16 cellular contexts compared by ENCODE assay signal in the genomic region with DNA sequence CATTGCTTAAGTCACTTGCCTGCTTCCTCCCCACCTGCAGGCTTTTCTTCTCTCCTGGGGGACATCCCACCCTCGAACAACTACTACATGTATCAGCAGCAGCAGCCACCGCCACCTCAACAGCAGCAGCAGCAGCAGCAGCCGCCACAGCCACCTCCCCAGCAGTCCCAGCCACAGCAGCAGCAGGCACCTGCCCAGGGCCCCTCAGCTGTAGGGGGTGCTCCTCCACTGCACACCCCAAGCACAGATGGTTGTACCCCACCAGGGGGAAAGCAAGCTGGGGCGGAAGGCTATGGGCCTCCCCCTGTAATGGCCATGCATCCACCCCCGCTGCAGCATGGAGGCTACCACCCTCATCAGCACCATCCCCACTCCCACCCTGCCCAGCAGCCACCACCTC. TPM values are rescaled to one million over a fixed set of nuclear protein-coding genes. Genes with fewer than 3 reads are reported as not detected.
DNase-seq lines count a peak whose midpoint lies in the region; ATAC-seq and TF ChIP-seq lines count a peak whose summit lies in the region.
"Had no signal": no experiment of that assay in that cellular context is flagged by ENCODE, and none has a peak within 500 bp of the region (broad histone marks: within the 10 kb centered on the region; RNA-seq: fewer than 3 reads in every experiment).

No MANE protein-coding gene starts in this region.

- no peak overlapping the region for H3K4me2 ChIP-seq in neuronal stem cell (ENCODE audit: insufficient read depth, low read length, poor library complexity, severe bottlenecking)
- H3K4me2 ChIP-seq: BLaER1 had no signal

- H3K36me3 Mint-ChIP-seq in activated CD8-positive, alpha-beta T cell treated with anti-CD3 and anti-CD28 coated beads for 36 hours (ENCODE audit: low read depth): peaks cover 54% of the 10 kb centered on the region
- peaks cover 69% of the 10 kb centered on the region for H3K36me3 Mint-ChIP-seq in activated CD8-positive, alpha-beta T cell treated with anti-CD3 and anti-CD28 coated beads, Interleukin-2, amount 10 ng/mL, durations not matched to agents 7 days and 5 days (ENCODE audit: low read depth)
- peaks cover 85% of the 10 kb centered on the region for H3K36me3 Mint-ChIP-seq in effector memory CD8-positive, alpha-beta T cell (ENCODE audit: insufficient read depth)

- H2BK12ac ChIP-seq in neuronal stem cell (ENCODE audit: low read length): no peak overlapping the region

- H3K9me3 Mint-ChIP-seq in activated CD8-positive, alpha-beta T cell treated with anti-CD3 and anti-CD28 coated beads for 36 hours: no peaks in the 10 kb centered on the region
- H3K9me3 Mint-ChIP-seq in activated CD8-positive, alpha-beta T cell treated with anti-CD3 and anti-CD28 coated beads, Interleukin-2, amount 10 ng/mL, durations not matched to agents 7 days and 5 days (ENCODE audit: insufficient read depth): no peaks in the 10 kb centered on the region
- H3K9me3 Mint-ChIP-seq in stimulated activated naive CD8-positive, alpha-beta T cell treated with anti-CD3 and anti-CD28 coated beads, Interleukin-15, amount 100 ng/mL, for 72 hours: no peaks in the 10 kb centered on the region
- no peaks in the 10 kb centered on the region for H3K9me3 Mint-ChIP-seq in effector memory CD8-positive, alpha-beta T cell
- H3K9me3 Mint-ChIP-seq: CD8-positive, alpha-beta memory T cell had no signal

- H3K23ac ChIP-seq in neuronal stem cell (ENCODE audit: low read depth, low read length, poor library complexity): no peak overlapping the region

- WGBS in neuronal stem cell (ENCODE audit: extremely low coverage in 2 of 2, insufficient read length in 2 of 2, insufficient replicate concordance in 1 of 2), 2 donors: no CpG with 5 or more reads among the region's 5 CpGs

- peaks cover 15% of the 10 kb centered on the region for H3K4me1 Mint-ChIP-seq in activated CD8-positive, alpha-beta T cell treated with anti-CD3 and anti-CD28 coated beads for 36 hours (ENCODE audit: low read depth)
- H3K4me1 Mint-ChIP-seq in activated CD8-positive, alpha-beta T cell treated with anti-CD3 and anti-CD28 coated beads, Interleukin-2, amount 10 ng/mL, durations not matched to agents 7 days and 5 days (ENCODE audit: low read depth): peaks cover 9% of the 10 kb centered on the region
- peaks cover 11% of the 10 kb centered on the region for H3K4me1 Mint-ChIP-seq in stimulated activated naive CD8-positive, alpha-beta T cell treated with anti-CD3 and anti-CD28 coated beads, Interleukin-15, amount 100 ng/mL, for 72 hours
- H3K4me1 Mint-ChIP-seq in effector memory CD8-positive, alpha-beta T cell (ENCODE audit: low read depth in 2 of 2): peaks cover 3 to 8% of the 10 kb centered on the region in 2 donors

- CTCF ChIA-PET in activated CD8-positive, alpha-beta T cell treated with anti-CD3 and anti-CD28 coated beads for 36 hours (lab: Charles Lee): interaction anchor here (13.1 kb wide), 1 partner anchor 30 kb away, joined by 269 read pairs; the partner anchor contains the start of gene NECAP1
- CTCF ChIA-PET in activated CD8-positive, alpha-beta T cell treated with anti-CD3 and anti-CD28 coated beads, Interleukin-2, amount 10 ng/mL, durations not matched to agents 7 days and 5 days (lab: Charles Lee): interaction anchor here (0.5 to 1.6 kb wide), 6 partner anchors 10 to 40 kb away, joined by 3 to 8 read pairs (median 3); no protein-coding TSS in a partner anchor

- H3K27ac Mint-ChIP-seq in activated CD8-positive, alpha-beta T cell treated with anti-CD3 and anti-CD28 coated beads for 36 hours: peak overlapping the region; percentile 1
- no peak overlapping the region for H3K27ac Mint-ChIP-seq in activated CD8-positive, alpha-beta T cell treated with anti-CD3 and anti-CD28 coated beads, Interleukin-2, amount 10 ng/mL, durations not matched to agents 7 days and 5 days
- no peak overlapping the region for H3K27ac Mint-ChIP-seq in stimulated activated naive CD8-positive, alpha-beta T cell treated with anti-CD3 and anti-CD28 coated beads, Interleukin-15, amount 100 ng/mL, for 72 hours
- H3K27ac Mint-ChIP-seq in effector memory CD8-positive, alpha-beta T cell: peak overlapping the region in 1 of 2 donors; percentile 59

- no peak overlapping the region for H3K27ac ChIP-seq in neuronal stem cell (replicated peaks; ENCODE audit: low read length)
- H3K27ac ChIP-seq: BLaER1, HL-60 had no signal

- H2BK15ac ChIP-seq in neuronal stem cell (ENCODE audit: low read length): no peak overlapping the region

- no peak overlapping the region for H3K18ac ChIP-seq in neuronal stem cell (ENCODE audit: low read length)

- no peak overlapping the region for H4K8ac ChIP-seq in neuronal stem cell (ENCODE audit: low read depth, low read length)

- no peak overlapping the region for H3K4me3 ChIP-seq in neuronal stem cell (ENCODE audit: low read length in 2 of 2)
- H3K4me3 ChIP-seq: BLaER1 had no signal

- DNase-seq in activated CD8-positive, alpha-beta T cell treated with anti-CD3 and anti-CD28 coated beads for 36 hours: no peak
- no peak for DNase-seq in activated CD8-positive, alpha-beta T cell treated with anti-CD3 and anti-CD28 coated beads, Interleukin-2, amount 10 ng/mL, durations not matched to agents 7 days and 5 days
- no peak for DNase-seq in stimulated activated naive CD8-positive, alpha-beta T cell treated with anti-CD3 and anti-CD28 coated beads, Interleukin-15, amount 100 ng/mL, for 72 hours
- DNase-seq in stimulated activated naive CD8-positive, alpha-beta T cell treated with anti-CD3 and anti-CD28 coated beads, Interleukin-15, Interleukin-2, amounts not matched to agents 100 U/mL and 50 U/mL, for 24 hours: no peak
- DNase-seq in neuronal stem cell (ENCODE audit: low spot score): no peak
- no peak for DNase-seq in effector memory CD8-positive, alpha-beta T cell
- no peak for DNase-seq in GM19238 (ENCODE audit: insufficient read length, low spot score)
- DNase-seq: 8988T; AML-193; Caco-2; CD8-positive, alpha-beta memory T cell; DND-41; GDM1; HCEC 1CT had no signal

- POLR2A ChIA-PET in activated CD8-positive, alpha-beta T cell treated with anti-CD3 and anti-CD28 coated beads for 36 hours (lab: Charles Lee): no interaction called here
- POLR2A ChIA-PET in activated CD8-positive, alpha-beta T cell treated with anti-CD3 and anti-CD28 coated beads, Interleukin-2, amount 10 ng/mL, durations not matched to agents 7 days and 5 days (lab: Charles Lee): no interaction called here

- no peaks in the 10 kb centered on the region for H3K9me3 ChIP-seq in neuronal stem cell (replicated peaks in 1 of 2; ENCODE audit: control insufficient read depth in 2 of 2, insufficient read depth in 1 of 2, low read depth in 1 of 2, low read length in 2 of 2)
- H3K9me3 ChIP-seq: BLaER1, Caco-2 had no signal

- no peaks in the 10 kb centered on the region for H3K79me1 ChIP-seq in neuronal stem cell (ENCODE audit: low read depth, low read length)

- intact Hi-C loops in activated CD8-positive, alpha-beta T cell treated with anti-CD3 and anti-CD28 coated beads for 36 hours (cut with micrococcal nuclease): no loop called here

- no peaks in the 10 kb centered on the region for H3K27me3 ChIP-seq in neuronal stem cell (ENCODE audit: control insufficient read depth in 3 of 3, insufficient read depth in 3 of 3, low read depth in 1 of 3, low read length in 3 of 3)
- H3K27me3 ChIP-seq: BLaER1 had no signal

- no peak overlapping the region for H3K9ac ChIP-seq in neuronal stem cell (ENCODE audit: low read depth, low read length, poor library complexity)
- H3K9ac ChIP-seq: BLaER1 had no signal

- no peak for ATAC-seq in activated CD8-positive, alpha-beta T cell treated with anti-CD3 and anti-CD28 coated beads for 36 hours
- no peak for ATAC-seq in activated CD8-positive, alpha-beta T cell treated with anti-CD3 and anti-CD28 coated beads, Interleukin-2, amount 10 ng/mL, durations not matched to agents 7 days and 5 days
- peak; percentile 42 for ATAC-seq in stimulated activated naive CD8-positive, alpha-beta T cell treated with anti-CD3 and anti-CD28 coated beads, Interleukin-15, amount 100 ng/mL, for 72 hours
- no peak for ATAC-seq in stimulated activated naive CD8-positive, alpha-beta T cell treated with anti-CD3 and anti-CD28 coated beads, Interleukin-15, Interleukin-2, amounts not matched to agents 100 U/mL and 50 U/mL, for 24 hours
- no peak for ATAC-seq in effector memory CD8-positive, alpha-beta T cell (replicated peaks)

- peaks cover 22 to 81% of the 10 kb centered on the region in 2 donors for H3K36me3 ChIP-seq in neuronal stem cell (replicated peaks in 1 of 2; ENCODE audit: control insufficient read depth in 2 of 2, insufficient read depth in 2 of 2, low read length in 2 of 2)

- no peak overlapping the region for H3K4ac ChIP-seq in neuronal stem cell (ENCODE audit: low read length)

- no peak overlapping the region for H2BK120ac ChIP-seq in neuronal stem cell (ENCODE audit: low read depth, low read length)

- no peak overlapping the region for H3K14ac ChIP-seq in neuronal stem cell (ENCODE audit: low read length)

- H2AFZ ChIP-seq in neuronal stem cell (ENCODE audit: low read length): no peak overlapping the region

- H2AK5ac ChIP-seq in neuronal stem cell (ENCODE audit: low read depth, low read length): no peak overlapping the region

- H4K91ac ChIP-seq in neuronal stem cell (ENCODE audit: low read depth, low read length, poor library complexity): no peak overlapping the region

- H2BK5ac ChIP-seq in neuronal stem cell (ENCODE audit: low read length): peak overlapping the region; percentile 47

- H3K27me3 Mint-ChIP-seq in activated CD8-positive, alpha-beta T cell treated with anti-CD3 and anti-CD28 coated beads for 36 hours: no peaks in the 10 kb centered on the region
- no peaks in the 10 kb centered on the region for H3K27me3 Mint-ChIP-seq in activated CD8-positive, alpha-beta T cell treated with anti-CD3 and anti-CD28 coated beads, Interleukin-2, amount 10 ng/mL, durations not matched to agents 7 days and 5 days (ENCODE audit: low read depth)
- no peaks in the 10 kb centered on the region for H3K27me3 Mint-ChIP-seq in stimulated activated naive CD8-positive, alpha-beta T cell treated with anti-CD3 and anti-CD28 coated beads, Interleukin-15, amount 100 ng/mL, for 72 hours
- no peaks in the 10 kb centered on the region for H3K27me3 Mint-ChIP-seq in effector memory CD8-positive, alpha-beta T cell
- H3K27me3 Mint-ChIP-seq: CD8-positive, alpha-beta memory T cell had no signal

- no peak overlapping the region for H3K4me3 Mint-ChIP-seq in activated CD8-positive, alpha-beta T cell treated with anti-CD3 and anti-CD28 coated beads for 36 hours
- no peak overlapping the region for H3K4me3 Mint-ChIP-seq in activated CD8-positive, alpha-beta T cell treated with anti-CD3 and anti-CD28 coated beads, Interleukin-2, amount 10 ng/mL, durations not matched to agents 7 days and 5 days
- H3K4me3 Mint-ChIP-seq in stimulated activated naive CD8-positive, alpha-beta T cell treated with anti-CD3 and anti-CD28 coated beads, Interleukin-15, amount 100 ng/mL, for 72 hours: no peak overlapping the region
- H3K4me3 Mint-ChIP-seq in effector memory CD8-positive, alpha-beta T cell: no peak overlapping the region
- H3K4me3 Mint-ChIP-seq: CD8-positive, alpha-beta memory T cell had no signal

- TF ChIP-seq CTCF in activated CD8-positive, alpha-beta T cell treated with anti-CD3 and anti-CD28 coated beads for 36 hours (IDR thresholded peaks at IDR 0.05): no peak

- H3K4me1 ChIP-seq in neuronal stem cell (ENCODE audit: control insufficient read depth in 2 of 2, insufficient read depth in 1 of 2, low read depth in 1 of 2, low read length in 2 of 2): no peaks in the 10 kb centered on the region
- H3K4me1 ChIP-seq: Caco-2 had no signal

RNA-seq across cellular contexts. Expression of gene FOXJ2, which starts 15.3 kb away (rescaled TPM):
- total RNA-seq in activated CD8-positive, alpha-beta T cell treated with anti-CD3 and anti-CD28 coated beads for 36 hours: 10 to 100 TPM; 11.1 to 12.8 TPM
- total RNA-seq in activated CD8-positive, alpha-beta T cell treated with anti-CD3 and anti-CD28 coated beads, Interleukin-2, amount 10 ng/mL, durations not matched to agents 7 days and 5 days: 10 to 100 TPM; 16.9 to 17.1 TPM
- polyA plus RNA-seq in neuronal stem cell (2013, experiment 1 of 2): 7.9 TPM
- 8.3 TPM for polyA plus RNA-seq in neuronal stem cell (2013, experiment 2 of 2)

RNA-seq across cellular contexts. Expression of gene C3AR1, which starts 18.3 kb away (rescaled TPM):
- total RNA-seq in activated CD8-positive, alpha-beta T cell treated with anti-CD3 and anti-CD28 coated beads for 36 hours: 1 to 10 TPM; 1.1 to 1.4 TPM
- 1 to 10 TPM; 8.8 to 9.1 TPM for total RNA-seq in activated CD8-positive, alpha-beta T cell treated with anti-CD3 and anti-CD28 coated beads, Interleukin-2, amount 10 ng/mL, durations not matched to agents 7 days and 5 days
- not detected for polyA plus RNA-seq in neuronal stem cell (2013, experiment 1 of 2)
- not detected for polyA plus RNA-seq in neuronal stem cell (2013, experiment 2 of 2)
- total RNA-seq: Caco-2 had no signal

RNA-seq across cellular contexts. Expression of gene NECAP1, which starts 34.2 kb away (rescaled TPM):
- 10 to 100 TPM; 26.7 to 29.6 TPM for total RNA-seq in activated CD8-positive, alpha-beta T cell treated with anti-CD3 and anti-CD28 coated beads for 36 hours
- total RNA-seq in activated CD8-positive, alpha-beta T cell treated with anti-CD3 and anti-CD28 coated beads, Interleukin-2, amount 10 ng/mL, durations not matched to agents 7 days and 5 days: 10 to 100 TPM; 31.9 to 34.3 TPM
- polyA plus RNA-seq in neuronal stem cell (2013, experiment 1 of 2): 14.3 TPM
- polyA plus RNA-seq in neuronal stem cell (2013, experiment 2 of 2): 14.5 TPM

Comparison
In these comparisons a context has a peak if more than half of its experiments do, and no peak if none do; other contexts are left out.
1. RNA of gene C3AR1, which starts 18.3 kb away (total RNA-seq): 8.8 to 9.1 TPM in activated CD8-positive, alpha-beta T cell treated with anti-CD3 and anti-CD28 coated beads, Interleukin-2, amount 10 ng/mL, durations not matched to agents 7 days and 5 days; 1.1 to 1.4 TPM in activated CD8-positive, alpha-beta T cell treated with anti-CD3 and anti-CD28 coated beads for 36 hours; every median in the first group is over 4 times any median in the second.